Comparison of ENCODE assay signal across 9 cellular contexts in genomic region chr15:79977431-79977940, GRCh38. TPM values are rescaled to one million over a fixed set of nuclear protein-coding genes. Genes with fewer than 3 reads are reported as not detected.
DNase-seq lines count a peak whose midpoint lies in the region; ATAC-seq, FAIRE-seq and TF ChIP-seq lines count a peak whose summit lies in the region.
"Had no signal": no experiment of that assay in that cellular context is flagged by ENCODE, and none has a peak within 500 bp of the region (broad histone marks: within the 10 kb centered on the region; RNA-seq: fewer than 3 reads in every experiment).

No MANE protein-coding gene starts in this region.

- peak overlapping the region; percentile 66 for H3K27ac Mint-ChIP-seq in stimulated activated effector memory CD8-positive, alpha-beta T cell treated with anti-CD3 and anti-CD28 coated beads, Interleukin-12 subunit alpha, Interleukin-12 subunit beta, amount 100 ng/mL, for 72 hours

- no peaks in the 10 kb centered on the region for H3K27me3 ChIP-seq in colonic mucosa

- H3K36me3 Mint-ChIP-seq in stimulated activated effector memory CD8-positive, alpha-beta T cell treated with anti-CD3 and anti-CD28 coated beads, Interleukin-12 subunit alpha, Interleukin-12 subunit beta, amount 100 ng/mL, for 72 hours: no peaks in the 10 kb centered on the region

- H3K9me3 ChIP-seq in colonic mucosa: no peaks in the 10 kb centered on the region

- intact Hi-C loops in colonic mucosa (cut with DNase I): no loop called here

- H3K4me3 Mint-ChIP-seq in stimulated activated effector memory CD8-positive, alpha-beta T cell treated with anti-CD3 and anti-CD28 coated beads, Interleukin-12 subunit alpha, Interleukin-12 subunit beta, amount 100 ng/mL, for 72 hours: no peak overlapping the region

- peak; percentile 30 for ATAC-seq in HG03108 (IDR thresholded peaks at IDR 0.05; ENCODE audit: unreplicated experiment)
- ATAC-seq in stimulated activated effector memory CD8-positive, alpha-beta T cell treated with anti-CD3 and anti-CD28 coated beads, Interleukin-12 subunit alpha, Interleukin-12 subunit beta, amount 100 ng/mL, for 72 hours: no peak

- no peak for TF ChIP-seq CTCF in colonic mucosa (IDR thresholded peaks at IDR 0.05)

- TF ChIP-seq POLR2A in H54 (IDR thresholded peaks at IDR 0.05; ENCODE audit: low read depth, low read length): no peak

- no peak overlapping the region for H3K4me3 ChIP-seq in colonic mucosa

- FAIRE-seq in H54 (lab: Jason Lieb, UNC): no peak
- FAIRE-seq: A204.1 had no signal

- no peaks in the 10 kb centered on the region for H3K9me3 Mint-ChIP-seq in stimulated activated effector memory CD8-positive, alpha-beta T cell treated with anti-CD3 and anti-CD28 coated beads, Interleukin-12 subunit alpha, Interleukin-12 subunit beta, amount 100 ng/mL, for 72 hours

- H3K4me1 ChIP-seq in colonic mucosa: no peaks in the 10 kb centered on the region

- H3K36me3 ChIP-seq in colonic mucosa: no peaks in the 10 kb centered on the region

- H3K27ac ChIP-seq in colonic mucosa: no peak overlapping the region

- H3K9ac ChIP-seq in colonic mucosa (ENCODE audit: low read depth in 2 of 2, low read length in 2 of 2): no peak overlapping the region

- peaks cover 33% of the 10 kb centered on the region for H3K4me1 Mint-ChIP-seq in stimulated activated effector memory CD8-positive, alpha-beta T cell treated with anti-CD3 and anti-CD28 coated beads, Interleukin-12 subunit alpha, Interleukin-12 subunit beta, amount 100 ng/mL, for 72 hours

- peak; percentile 50 for DNase-seq in activated CD8-positive, alpha-beta memory T cell treated with anti-CD3 and anti-CD28 coated beads for 24 hours
- DNase-seq in activated CD8-positive, alpha-beta memory T cell treated with anti-CD3 and anti-CD28 coated beads, Interleukin-2, amount 50 U/mL, for 4 hours: no peak
- peak; percentile 48 for DNase-seq in UCSD-AML1 (lab: John Stamatoyannopoulos, UW; ENCODE audit: unreplicated experiment)
- no peak for DNase-seq in stimulated activated effector memory CD8-positive, alpha-beta T cell treated with anti-CD3 and anti-CD28 coated beads, Interleukin-12 subunit alpha, Interleukin-12 subunit beta, amount 100 ng/mL, for 72 hours (ENCODE audit: low spot score in 2 of 2)
- no peak for DNase-seq in NCI-H1092 treated with DMSO at 0.1 percent for 48 hours (lab: John Stamatoyannopoulos, UW)
- DNase-seq in colonic mucosa: no peak
- DNase-seq in H54 (ENCODE audit: insufficient read length, low spot score): no peak

RNA-seq across cellular contexts. Expression of gene BCL2A1, which starts 6.5 kb away (rescaled TPM):
- 1 to 10 TPM in 1 of 2 donors, under 1 TPM in 1; 0.86 to 1.5 TPM for total RNA-seq in colonic mucosa

Comparison
In these comparisons a context has a peak if more than half of its experiments do, and no peak if none do; other contexts are left out.
1. DNase-seq: peak in activated CD8-positive, alpha-beta memory T cell treated with anti-CD3 and anti-CD28 coated beads for 24 hours (single experiment) and UCSD-AML1 (single experiment); none in activated CD8-positive, alpha-beta memory T cell treated with anti-CD3 and anti-CD28 coated beads, Interleukin-2, amount 50 U/mL, for 4 hours (single experiment), stimulated activated effector memory CD8-positive, alpha-beta T cell treated with anti-CD3 and anti-CD28 coated beads, Interleukin-12 subunit alpha, Interleukin-12 subunit beta, amount 100 ng/mL, for 72 hours (0 of 2), NCI-H1092 treated with DMSO at 0.1 percent for 48 hours (single experiment), colonic mucosa (single experiment) and H54 (single experiment).